Comparison of ENCODE assay signal across 20 cellular contexts in genomic region chr3:37608061-37608702, GRCh38.
DNase-seq lines count a peak whose midpoint lies in the region; ATAC-seq, FAIRE-seq and TF ChIP-seq lines count a peak whose summit lies in the region.
"Had no signal": no experiment of that assay in that cellular context is flagged by ENCODE, and none has a peak within 500 bp of the region (broad histone marks: within the 10 kb centered on the region; RNA-seq: fewer than 3 reads in every experiment).

No MANE protein-coding gene starts in this region.

- H3K79me2 ChIP-seq in Loucy (ENCODE audit: insufficient read depth, low read length), result no peaks in the 10 kb centered on the region

- H3K4me2 ChIP-seq in A549 (peak overlapping the region; percentile 70), Loucy (ENCODE audit: low read depth, low read length, poor library complexity, severe bottlenecking) (peak overlapping the region; percentile 5)

- H3K9ac ChIP-seq in Loucy (ENCODE audit: low read depth, low read length, poor library complexity, severe bottlenecking), result no peak overlapping the region

- CTCF ChIA-PET in A549 (lab: Yijun Ruan, JAX), result no interaction called here

- ATAC-seq in A549, result peak; percentile 77 to 88
- peak; percentile 74 for ATAC-seq in left lung
- no peak for ATAC-seq in psoas muscle
- no peak for ATAC-seq in HG02623 (IDR thresholded peaks at IDR 0.05; ENCODE audit: unreplicated experiment)
- ATAC-seq in HG02763 (IDR thresholded peaks at IDR 0.05; ENCODE audit: unreplicated experiment), result no peak
- ATAC-seq: effector memory CD8-positive, alpha-beta T cell; GM12878 had no signal

- no peak overlapping the region for H2AFZ ChIP-seq in Loucy (ENCODE audit: low read length)

- POLR2A ChIA-PET in A549 (lab: Yijun Ruan, JAX), result no interaction called here

- peaks cover 7% of the 10 kb centered on the region; the same call in 1 of the 3 replicates for H3K9me3 ChIP-seq in A549
- H3K9me3 ChIP-seq in Loucy (ENCODE audit: insufficient read depth, low read depth, low read length), result no peaks in the 10 kb centered on the region
- no peaks in the 10 kb centered on the region for H3K9me3 ChIP-seq in left lung
- H3K9me3 ChIP-seq in psoas muscle, result no peaks in the 10 kb centered on the region
- H3K9me3 ChIP-seq: neutrophil, SJCRH30 had no signal

- H3K27ac ChIP-seq in A549 (peak overlapping the region in 1 of 2 experiments; percentile 34; a peak in 1 of 6 replicates), left lung (no peak overlapping the region), psoas muscle (no peak overlapping the region)
- H3K27ac ChIP-seq: neutrophil, SJCRH30, skin epidermis had no signal

- intact Hi-C loops in left lung (cut with DNase I) (no loop called here), psoas muscle (cut with DNase I) (no loop called here)

- DNase-seq in A549 (ENCODE audit: low read depth in 1 of 2, low spot score in 1 of 2) (peak; percentile 27 to 72), dedifferentiated amniotic fluid mesenchymal stem cell (ENCODE audit: extremely low spot score) (peak; percentile 34), left lung (no peak), psoas muscle (no peak), occipital lobe (lab: John Stamatoyannopoulos, UW) (no peak)
- DNase-seq: ACHN; activated CD4-positive, alpha-beta T cell treated with anti-CD3 and anti-CD28 coated beads, Interleukin-2, amount 50 U/mL, for 4 hours; activated naive CD4-positive, alpha-beta T cell treated with anti-CD3 and anti-CD28 coated beads, Interleukin-2, amount 50 U/mL, for 16 hours; activated T-cell treated with anti-CD3 and anti-CD28 coated beads, Interleukin-2, amount 50 U/mL, for 1 hour; central memory CD4-positive, alpha-beta T cell; effector memory CD8-positive, alpha-beta T cell; NCI-H1105 treated with DMSO at 0.1 percent for 48 hours; SJCRH30; T1000 had no signal

- H3K27me3 ChIP-seq in Loucy (ENCODE audit: insufficient read depth, low read length, poor library complexity, severe bottlenecking), result peaks cover 76% of the 10 kb centered on the region
- no peaks in the 10 kb centered on the region for H3K27me3 ChIP-seq in left lung
- no peaks in the 10 kb centered on the region for H3K27me3 ChIP-seq in psoas muscle (ENCODE audit: insufficient read depth in 3 of 3, low read length in 2 of 3)
- H3K27me3 ChIP-seq: neutrophil, SJCRH30 had no signal

- H3K4me3 ChIP-seq in A549 (peak overlapping the region; percentile 23; the same call in 1 of the 3 replicates), Loucy (ENCODE audit: low read length, poor library complexity, severe bottlenecking) (no peak overlapping the region), left lung (no peak overlapping the region), psoas muscle (no peak overlapping the region)
- H3K4me3 ChIP-seq: GM12878, SJCRH30, skin epidermis had no signal

- H3K36me3 ChIP-seq in Loucy (ENCODE audit: insufficient read depth, low read length) (no peaks in the 10 kb centered on the region), left lung (no peaks in the 10 kb centered on the region), psoas muscle (ENCODE audit: insufficient read depth in 1 of 2, low read depth in 1 of 2) (no peaks in the 10 kb centered on the region)
- H3K36me3 ChIP-seq: SJCRH30 had no signal

- 4% methylated on average over 3 of the region's 3 CpGs for WGBS in A549 (ENCODE audit: missing lambda C conversion rate)
- WGBS in psoas muscle, 3 donors, result 79 to 90% (median 82%) methylated on average over 3 of the region's 3 CpGs

- no peak for TF ChIP-seq RAD21 in A549 (conservative IDR thresholded peaks at IDR 0.05 in 1 of 2, IDR thresholded peaks at IDR 0.05 in 1 of 2)

- no peak for TF ChIP-seq POLR2A in A549 (IDR thresholded peaks at IDR 0.05; ENCODE audit: low read length)

- H3K9me2 ChIP-seq in Loucy (replicated peaks; ENCODE audit: low read depth, low read length), result no peaks in the 10 kb centered on the region

- H3K4me1 ChIP-seq in A549 (peaks cover 24% of the 10 kb centered on the region), Loucy (ENCODE audit: insufficient read depth, low read length, poor library complexity, severe bottlenecking) (peaks cover 19% of the 10 kb centered on the region), left lung (peaks cover 0 to 3% of the 10 kb centered on the region in 2 donors), psoas muscle (no peaks in the 10 kb centered on the region)
- H3K4me1 ChIP-seq: SJCRH30 had no signal

- TF ChIP-seq EP300 in A549 (IDR thresholded peaks at IDR 0.05), result no peak

- no peaks in the 10 kb centered on the region for H4K20me1 ChIP-seq in Loucy (ENCODE audit: insufficient read depth, low read length, poor library complexity, severe bottlenecking)

- TF ChIP-seq CTCF in A549 (IDR thresholded peaks at IDR 0.05) (no peak), Loucy (conservative IDR thresholded peaks at IDR 0.05; ENCODE audit: low read length) (no peak), left lung (IDR thresholded peaks at IDR 0.05) (no peak), psoas muscle (IDR thresholded peaks at IDR 0.05) (no peak)

- H3F3A ChIP-seq in Loucy (ENCODE audit: low read depth), result 0 out of 2 replicates have a peak, but pooled peaks cover 4% of the 10 kb centered on the region

- peak; percentile 96 for FAIRE-seq in A549 (lab: Jason Lieb, UNC)
- FAIRE-seq: GM12878 had no signal

TF ChIP-seq in A549, 52 proteins besides CTCF, POLR2A, EP300 and RAD21:
- TF ChIP-seq POLR2AphosphoS2 (conservative IDR thresholded peaks at IDR 0.05; ENCODE audit: low read length) (no peak), BCL3 (IDR thresholded peaks at IDR 0.05) (peak; percentile 66; the same call in 2 of the 3 replicates), FOXS1 (CRISPR knock-in tag; IDR thresholded peaks at IDR 0.05) (no peak), JUN (IDR thresholded peaks at IDR 0.05) (peak; percentile 44 to 58; a peak in 1 of 5 replicates), MAX (IDR thresholded peaks at IDR 0.05) (peak; percentile 12; the same call in 1 of the 2 replicates), GATA3 (IDR thresholded peaks at IDR 0.05; ENCODE audit: borderline replicate concordance) (peak; percentile 81), FOSL2 (IDR thresholded peaks at IDR 0.05) (peak; percentile 84), FOSL2 (CRISPR knock-in tag; IDR thresholded peaks at IDR 0.05) (peak; percentile 82), REST (IDR thresholded peaks at IDR 0.05) (no peak), KDM1A (IDR thresholded peaks at IDR 0.05; ENCODE audit: low read depth) (no peak), CEBPB (IDR thresholded peaks at IDR 0.05) (peak; percentile 11 to 28; a peak in 2 of 4 replicates), EHF (CRISPR knock-in tag; IDR thresholded peaks at IDR 0.05) (no peak), JUNB (IDR thresholded peaks at IDR 0.05) (peak; percentile 94), ZSCAN20 (CRISPR knock-in tag; IDR thresholded peaks at IDR 0.05) (no peak), MYC (IDR thresholded peaks at IDR 0.05; ENCODE audit: borderline replicate concordance, low read length) (no peak)

Comparison
In these comparisons a context has a peak if more than half of its experiments do, and no peak if none do; other contexts are left out.
1. ATAC-seq: peak in A549 (2 of 2) and left lung (single experiment); none in psoas muscle (0 of 4), HG02623 (single experiment) and HG02763 (single experiment).
2. DNase-seq: peak in A549 (2 of 2) and dedifferentiated amniotic fluid mesenchymal stem cell (single experiment); none in left lung (0 of 2), psoas muscle (0 of 2) and occipital lobe (single experiment).